In genomic region chr10:71265618-71266146, GRCh38 we compare ENCODE assay signal across 23 cellular contexts. TPM values are rescaled to one million over a fixed set of nuclear protein-coding genes. Genes with fewer than 3 reads are reported as not detected.
DNase-seq lines count a peak whose midpoint lies in the region; ATAC-seq and TF ChIP-seq lines count a peak whose summit lies in the region.
"Had no signal": no experiment of that assay in that cellular context is flagged by ENCODE, and none has a peak within 500 bp of the region (broad histone marks: within the 10 kb centered on the region; RNA-seq: fewer than 3 reads in every experiment).

No MANE protein-coding gene starts in this region.

- H3K36me3 Mint-ChIP-seq in chondrocyte (ENCODE audit: low read depth), result no peaks in the 10 kb centered on the region
- H3K36me3 Mint-ChIP-seq in type B pancreatic cell, result no peaks in the 10 kb centered on the region
- H3K36me3 Mint-ChIP-seq: natural killer cell treated with Interleukin-12 subunit alpha and Interleukin-12 subunit beta and Interleukin-15 and Interleukin-18, amount 100 ng/mL, for 72 hours; stimulated activated memory B cell treated with anti-CD40 and anti-IgM and Interleukin-4, amounts not matched to agents 10 μg/mL and 1 μg/mL and 100 μg/mL, for 72 hours had no signal

- H3K27ac Mint-ChIP-seq in chondrocyte (ENCODE audit: unreplicated experiment) (peak overlapping the region; percentile 99), type B pancreatic cell (peak overlapping the region; percentile 43)
- H3K27ac Mint-ChIP-seq: natural killer cell treated with Interleukin-12 subunit alpha and Interleukin-12 subunit beta and Interleukin-15 and Interleukin-18, amount 100 ng/mL, for 72 hours; stimulated activated memory B cell treated with anti-CD40 and anti-IgM and Interleukin-4, amounts not matched to agents 10 μg/mL and 1 μg/mL and 100 μg/mL, for 72 hours had no signal

- intact Hi-C loops in Right ventricle myocardium superior (cut with DNase I), result no loop called here
- intact Hi-C loops in left ventricle myocardium superior (cut with micrococcal nuclease), result no loop called here

- H3K27me3 ChIP-seq in mucosa of stomach (ENCODE audit: control insufficient read depth, insufficient read depth, low read length) (no peaks in the 10 kb centered on the region), HAP-1 (ENCODE audit: low read depth) (no peaks in the 10 kb centered on the region)
- H3K27me3 ChIP-seq: adrenal gland, esophagus squamous epithelium, tibial nerve had no signal

- H3K4me1 ChIP-seq in mucosa of stomach (ENCODE audit: control insufficient read depth, insufficient read depth, low read length), result peaks cover 41% of the 10 kb centered on the region
- peaks cover 16% of the 10 kb centered on the region for H3K4me1 ChIP-seq in HAP-1
- H3K4me1 ChIP-seq: prostate gland had no signal

- DNase-seq in Right ventricle myocardium superior (peak; percentile 34), left ventricle myocardium superior (no peak), chondrocyte (ENCODE audit: low spot score) (peak; percentile 82), type B pancreatic cell (ENCODE audit: extremely low spot score, unreplicated experiment) (no peak), UCSD-AML1 (lab: John Stamatoyannopoulos, UW; ENCODE audit: unreplicated experiment) (no peak), HAP-1 (ENCODE audit: low spot score in 2 of 2) (no peak), activated T-cell treated with anti-CD3 and anti-CD28 coated beads for 4 hours (no peak)
- DNase-seq: activated CD4-positive, CD25-positive, alpha-beta regulatory T cell treated with anti-CD3 and anti-CD28 coated beads, Interleukin-2, amount 50 U/mL, for 72 hours; activated effector memory CD4-positive, alpha-beta T cell treated with Interleukin-2 at 50 U/mL for 16 hours; effector CD4-positive, alpha-beta T cell; esophagus squamous epithelium; NCI-H524 treated with DMSO at 0.1 percent for 48 hours; SIG-M5; stimulated activated CD4-positive, alpha-beta T cell treated with anti-CD3 and anti-CD28 coated beads, Interleukin-15, amount 100 ng/mL, for 24 hours; T-helper 9 cell had no signal

- H3K9me3 Mint-ChIP-seq in chondrocyte (ENCODE audit: low read depth) (no peaks in the 10 kb centered on the region), type B pancreatic cell (no peaks in the 10 kb centered on the region)
- H3K9me3 Mint-ChIP-seq: central memory CD8-positive, alpha-beta T cell; natural killer cell treated with Interleukin-12 subunit alpha and Interleukin-12 subunit beta and Interleukin-15 and Interleukin-18, amount 100 ng/mL, for 72 hours; stimulated activated memory B cell treated with anti-CD40 and anti-IgM and Interleukin-4, amounts not matched to agents 10 μg/mL and 1 μg/mL and 100 μg/mL, for 72 hours had no signal

- H3K36me3 ChIP-seq in mucosa of stomach (ENCODE audit: control insufficient read depth, insufficient read depth, low read length) (no peaks in the 10 kb centered on the region), HAP-1 (replicated peaks) (no peaks in the 10 kb centered on the region)
- H3K36me3 ChIP-seq: adrenal gland, esophagus squamous epithelium, prostate gland, tibial nerve had no signal

- ATAC-seq in Right ventricle myocardium superior (ENCODE audit: poor library complexity) (no peak), left ventricle myocardium superior (no peak)
- ATAC-seq: natural killer cell treated with Interleukin-12 subunit alpha and Interleukin-12 subunit beta and Interleukin-15 and Interleukin-18, amount 100 ng/mL, for 72 hours; stimulated activated memory B cell treated with anti-CD40 and anti-IgM and Interleukin-4, amounts not matched to agents 10 μg/mL and 1 μg/mL and 100 μg/mL, for 72 hours had no signal

- TF ChIP-seq CTCF in chondrocyte (IDR thresholded peaks at IDR 0.05) (no peak), type B pancreatic cell (conservative IDR thresholded peaks at IDR 0.05) (no peak)

- in situ Hi-C loops in HAP-1 (cut with MboI; ENCODE audit: low sequenced_read_pairs), result no loop called here

- H3K4me3 Mint-ChIP-seq in chondrocyte (ENCODE audit: unreplicated experiment) (no peak overlapping the region), type B pancreatic cell (no peak overlapping the region)
- H3K4me3 Mint-ChIP-seq: central memory CD8-positive, alpha-beta T cell; natural killer cell treated with Interleukin-12 subunit alpha and Interleukin-12 subunit beta and Interleukin-15 and Interleukin-18, amount 100 ng/mL, for 72 hours; stimulated activated memory B cell treated with anti-CD40 and anti-IgM and Interleukin-4, amounts not matched to agents 10 μg/mL and 1 μg/mL and 100 μg/mL, for 72 hours had no signal

- H3K27me3 Mint-ChIP-seq in chondrocyte (ENCODE audit: low read depth), result no peaks in the 10 kb centered on the region
- H3K27me3 Mint-ChIP-seq in type B pancreatic cell, result no peaks in the 10 kb centered on the region
- H3K27me3 Mint-ChIP-seq: central memory CD8-positive, alpha-beta T cell; stimulated activated memory B cell treated with anti-CD40 and anti-IgM and Interleukin-4, amounts not matched to agents 10 μg/mL and 1 μg/mL and 100 μg/mL, for 72 hours had no signal

- H3K9me3 ChIP-seq in mucosa of stomach (ENCODE audit: control insufficient read depth, low read length), result no peaks in the 10 kb centered on the region
- no peaks in the 10 kb centered on the region for H3K9me3 ChIP-seq in HAP-1
- H3K9me3 ChIP-seq: adrenal gland, esophagus squamous epithelium, prostate gland, tibial nerve had no signal

- no peak overlapping the region for H3K4me3 ChIP-seq in mucosa of stomach (ENCODE audit: low read length)
- no peak overlapping the region for H3K4me3 ChIP-seq in HAP-1
- H3K4me3 ChIP-seq: adrenal gland, esophagus squamous epithelium, prostate gland, tibial nerve had no signal

- peak overlapping the region; percentile 2 for H3K9ac ChIP-seq in mucosa of stomach (ENCODE audit: low read length)

- peaks cover 92% of the 10 kb centered on the region for H3K4me1 Mint-ChIP-seq in chondrocyte (ENCODE audit: low read depth)
- peaks cover 63% of the 10 kb centered on the region for H3K4me1 Mint-ChIP-seq in type B pancreatic cell (ENCODE audit: unreplicated experiment)
- H3K4me1 Mint-ChIP-seq: central memory CD8-positive, alpha-beta T cell; stimulated activated memory B cell treated with anti-CD40 and anti-IgM and Interleukin-4, amounts not matched to agents 10 μg/mL and 1 μg/mL and 100 μg/mL, for 72 hours had no signal

RNA-seq across cellular contexts. Expression of gene UNC5B, which starts 53.3 kb away (rescaled TPM):
- total RNA-seq in Right ventricle myocardium superior (12.2 TPM), left ventricle myocardium superior (12.8 TPM), chondrocyte (36.4 to 61.1 TPM (median 57.9 TPM) in 3 replicates), type B pancreatic cell (ENCODE audit: low replicate concordance) (16.3 and 22.4 TPM in 2 replicates)
- total RNA-seq: OCI-LY7 had no signal

RNA-seq across cellular contexts. Expression of gene SLC29A3, which starts 53.4 kb away (rescaled TPM):
- 1.8 TPM for total RNA-seq in Right ventricle myocardium superior
- total RNA-seq in left ventricle myocardium superior, result 2.0 TPM
- total RNA-seq in chondrocyte, result 2.4 to 3.8 TPM (median 2.7 TPM) in 3 replicates
- total RNA-seq in type B pancreatic cell (ENCODE audit: low replicate concordance), result 8.8 and 11.1 TPM in 2 replicates

Comparison
In these comparisons a context has a peak if more than half of its experiments do, and no peak if none do; other contexts are left out.
1. DNase-seq: peak in Right ventricle myocardium superior (single experiment) and chondrocyte (single experiment); none in left ventricle myocardium superior (single experiment), type B pancreatic cell (single experiment), UCSD-AML1 (single experiment), HAP-1 (0 of 2) and activated T-cell treated with anti-CD3 and anti-CD28 coated beads for 4 hours (single experiment).